Comparison of ENCODE assay signal across 1 cellular context in genomic region chr1:95122151-95122697, GRCh38.
TF ChIP-seq lines count a peak whose summit lies in the region.

No MANE protein-coding gene starts in this region.

TF ChIP-seq in HepG2, 621 proteins besides CTCF, POLR2A, EP300 and RAD21 (continued from another document and continues in another):
- TF ChIP-seq, protein P1, sequence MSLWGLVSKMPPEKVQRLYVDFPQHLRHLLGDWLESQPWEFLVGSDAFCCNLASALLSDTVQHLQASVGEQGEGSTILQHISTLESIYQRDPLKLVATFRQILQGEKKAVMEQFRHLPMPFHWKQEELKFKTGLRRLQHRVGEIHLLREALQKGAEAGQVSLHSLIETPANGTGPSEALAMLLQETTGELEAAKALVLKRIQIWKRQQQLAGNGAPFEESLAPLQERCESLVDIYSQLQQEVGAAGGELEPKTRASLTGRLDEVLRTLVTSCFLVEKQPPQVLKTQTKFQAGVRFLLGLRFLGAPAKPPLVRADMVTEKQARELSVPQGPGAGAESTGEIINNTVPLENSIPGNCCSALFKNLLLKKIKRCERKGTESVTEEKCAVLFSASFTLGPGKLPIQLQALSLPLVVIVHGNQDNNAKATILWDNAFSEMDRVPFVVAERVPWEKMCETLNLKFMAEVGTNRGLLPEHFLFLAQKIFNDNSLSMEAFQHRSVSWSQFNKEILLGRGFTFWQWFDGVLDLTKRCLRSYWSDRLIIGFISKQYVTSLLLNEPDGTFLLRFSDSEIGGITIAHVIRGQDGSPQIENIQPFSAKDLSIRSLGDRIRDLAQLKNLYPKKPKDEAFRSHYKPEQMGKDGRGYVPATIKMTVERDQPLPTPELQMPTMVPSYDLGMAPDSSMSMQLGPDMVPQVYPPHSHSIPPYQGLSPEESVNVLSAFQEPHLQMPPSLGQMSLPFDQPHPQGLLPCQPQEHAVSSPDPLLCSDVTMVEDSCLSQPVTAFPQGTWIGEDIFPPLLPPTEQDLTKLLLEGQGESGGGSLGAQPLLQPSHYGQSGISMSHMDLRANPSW (CRISPR knock-in tag; IDR thresholded peaks at IDR 0.05; ENCODE audit: borderline replicate concordance), result peak; percentile 68; the same call in 1 of the 2 replicates
- TF ChIP-seq HMG20A (CRISPR knock-in tag; IDR thresholded peaks at IDR 0.05; ENCODE audit: borderline replicate concordance), result peak; percentile 97
- no peak for TF ChIP-seq ZNF274 (CRISPR knock-in tag; IDR thresholded peaks at IDR 0.05)
- no peak for TF ChIP-seq ZNF333 (CRISPR knock-in tag; IDR thresholded peaks at IDR 0.05; ENCODE audit: borderline replicate concordance)
- peak; percentile 59 for TF ChIP-seq BHLHE40 (IDR thresholded peaks at IDR 0.05; ENCODE audit: low read length)
- no peak for TF ChIP-seq ZNF839 (CRISPR knock-in tag; IDR thresholded peaks at IDR 0.05; ENCODE audit: borderline replicate concordance)
- peak; percentile 91 for TF ChIP-seq KDM6A (CRISPR knock-in tag; IDR thresholded peaks at IDR 0.05; ENCODE audit: low read depth)
- no peak for TF ChIP-seq HINFP (CRISPR knock-in tag; IDR thresholded peaks at IDR 0.05; ENCODE audit: low read depth)
- TF ChIP-seq TAF1 (CRISPR knock-in tag; IDR thresholded peaks at IDR 0.05), result no peak
- no peak for TF ChIP-seq CENPX (CRISPR knock-in tag; IDR thresholded peaks at IDR 0.05)
- TF ChIP-seq ZSCAN31 (CRISPR knock-in tag; IDR thresholded peaks at IDR 0.05; ENCODE audit: low read depth), result peak; percentile 47; the same call in 1 of the 2 replicates
- TF ChIP-seq GFI1 (CRISPR knock-in tag; IDR thresholded peaks at IDR 0.05; ENCODE audit: borderline replicate concordance), result peak; percentile 100
- TF ChIP-seq ZFP90 (CRISPR knock-in tag; IDR thresholded peaks at IDR 0.05; ENCODE audit: borderline replicate concordance), result peak; percentile 46; the same call in 1 of the 2 replicates
- TF ChIP-seq ZNF562 (CRISPR knock-in tag; IDR thresholded peaks at IDR 0.05; ENCODE audit: borderline replicate concordance), result no peak
- TF ChIP-seq MXI1 (IDR thresholded peaks at IDR 0.05; ENCODE audit: borderline replicate concordance, low read depth, low read length), result peak; percentile 63; the same call in 2 of the 3 replicates
- TF ChIP-seq, protein P2, sequence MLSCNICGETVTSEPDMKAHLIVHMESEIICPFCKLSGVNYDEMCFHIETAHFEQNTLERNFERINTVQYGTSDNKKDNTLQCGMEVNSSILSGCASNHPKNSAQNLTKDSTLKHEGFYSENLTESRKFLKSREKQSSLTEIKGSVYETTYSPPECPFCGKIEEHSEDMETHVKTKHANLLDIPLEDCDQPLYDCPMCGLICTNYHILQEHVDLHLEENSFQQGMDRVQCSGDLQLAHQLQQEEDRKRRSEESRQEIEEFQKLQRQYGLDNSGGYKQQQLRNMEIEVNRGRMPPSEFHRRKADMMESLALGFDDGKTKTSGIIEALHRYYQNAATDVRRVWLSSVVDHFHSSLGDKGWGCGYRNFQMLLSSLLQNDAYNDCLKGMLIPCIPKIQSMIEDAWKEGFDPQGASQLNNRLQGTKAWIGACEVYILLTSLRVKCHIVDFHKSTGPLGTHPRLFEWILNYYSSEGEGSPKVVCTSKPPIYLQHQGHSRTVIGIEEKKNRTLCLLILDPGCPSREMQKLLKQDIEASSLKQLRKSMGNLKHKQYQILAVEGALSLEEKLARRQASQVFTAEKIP (CRISPR knock-in tag; IDR thresholded peaks at IDR 0.05; ENCODE audit: borderline replicate concordance), result no peak
- TF ChIP-seq NFYB (CRISPR knock-in tag; IDR thresholded peaks at IDR 0.05), result no peak
- TF ChIP-seq, protein P3, sequence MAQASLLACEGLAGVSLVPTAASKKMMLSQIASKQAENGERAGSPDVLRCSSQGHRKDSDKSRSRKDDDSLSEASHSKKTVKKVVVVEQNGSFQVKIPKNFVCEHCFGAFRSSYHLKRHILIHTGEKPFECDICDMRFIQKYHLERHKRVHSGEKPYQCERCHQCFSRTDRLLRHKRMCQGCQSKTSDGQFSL (CRISPR knock-in tag; IDR thresholded peaks at IDR 0.05), result no peak
- peak; percentile 46; the same call in 1 of the 2 replicates for TF ChIP-seq ZNF800 (CRISPR knock-in tag; IDR thresholded peaks at IDR 0.05)
- no peak; the same call in 1 of the 2 replicates for TF ChIP-seq ZNF160 (CRISPR knock-in tag; IDR thresholded peaks at IDR 0.05)
- no peak for TF ChIP-seq ZBTB10 (CRISPR knock-in tag; IDR thresholded peaks at IDR 0.05; ENCODE audit: borderline replicate concordance)
- no peak for TF ChIP-seq HNRNPUL1 (IDR thresholded peaks at IDR 0.05; ENCODE audit: low read depth, low read length)
- no peak; the same call in 1 of the 2 replicates for TF ChIP-seq ZNF691 (CRISPR knock-in tag; IDR thresholded peaks at IDR 0.05; ENCODE audit: borderline replicate concordance, low read depth)
- TF ChIP-seq ZNF263 (CRISPR knock-in tag; IDR thresholded peaks at IDR 0.05), result 0 out of 2 replicates have a peak, but pooled peaks have one; percentile 21
- TF ChIP-seq, protein P4, sequence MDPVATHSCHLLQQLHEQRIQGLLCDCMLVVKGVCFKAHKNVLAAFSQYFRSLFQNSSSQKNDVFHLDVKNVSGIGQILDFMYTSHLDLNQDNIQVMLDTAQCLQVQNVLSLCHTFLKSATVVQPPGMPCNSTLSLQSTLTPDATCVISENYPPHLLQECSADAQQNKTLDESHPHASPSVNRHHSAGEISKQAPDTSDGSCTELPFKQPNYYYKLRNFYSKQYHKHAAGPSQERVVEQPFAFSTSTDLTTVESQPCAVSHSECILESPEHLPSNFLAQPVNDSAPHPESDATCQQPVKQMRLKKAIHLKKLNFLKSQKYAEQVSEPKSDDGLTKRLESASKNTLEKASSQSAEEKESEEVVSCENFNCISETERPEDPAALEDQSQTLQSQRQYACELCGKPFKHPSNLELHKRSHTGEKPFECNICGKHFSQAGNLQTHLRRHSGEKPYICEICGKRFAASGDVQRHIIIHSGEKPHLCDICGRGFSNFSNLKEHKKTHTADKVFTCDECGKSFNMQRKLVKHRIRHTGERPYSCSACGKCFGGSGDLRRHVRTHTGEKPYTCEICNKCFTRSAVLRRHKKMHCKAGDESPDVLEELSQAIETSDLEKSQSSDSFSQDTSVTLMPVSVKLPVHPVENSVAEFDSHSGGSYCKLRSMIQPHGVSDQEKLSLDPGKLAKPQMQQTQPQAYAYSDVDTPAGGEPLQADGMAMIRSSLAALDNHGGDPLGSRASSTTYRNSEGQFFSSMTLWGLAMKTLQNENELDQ (CRISPR knock-in tag; IDR thresholded peaks at IDR 0.05; ENCODE audit: borderline replicate concordance), result no peak
- no peak for TF ChIP-seq ZNF558 (CRISPR knock-in tag; IDR thresholded peaks at IDR 0.05; ENCODE audit: borderline replicate concordance)
- no peak for TF ChIP-seq IKZF4 (CRISPR knock-in tag; IDR thresholded peaks at IDR 0.05; ENCODE audit: borderline replicate concordance, low read depth, not compliant biosample characterization)
- TF ChIP-seq MBD4 (IDR thresholded peaks at IDR 0.05; ENCODE audit: borderline replicate concordance, low read length), result no peak
- no peak for TF ChIP-seq DMTF1 (CRISPR knock-in tag; IDR thresholded peaks at IDR 0.05)
- TF ChIP-seq PBX3 (CRISPR knock-in tag; IDR thresholded peaks at IDR 0.05; ENCODE audit: borderline replicate concordance), result no peak
- 0 out of 2 replicates have a peak, but pooled peaks have one; percentile 33 for TF ChIP-seq ARID2 (CRISPR knock-in tag; IDR thresholded peaks at IDR 0.05; ENCODE audit: borderline replicate concordance)
- TF ChIP-seq, protein P5, sequence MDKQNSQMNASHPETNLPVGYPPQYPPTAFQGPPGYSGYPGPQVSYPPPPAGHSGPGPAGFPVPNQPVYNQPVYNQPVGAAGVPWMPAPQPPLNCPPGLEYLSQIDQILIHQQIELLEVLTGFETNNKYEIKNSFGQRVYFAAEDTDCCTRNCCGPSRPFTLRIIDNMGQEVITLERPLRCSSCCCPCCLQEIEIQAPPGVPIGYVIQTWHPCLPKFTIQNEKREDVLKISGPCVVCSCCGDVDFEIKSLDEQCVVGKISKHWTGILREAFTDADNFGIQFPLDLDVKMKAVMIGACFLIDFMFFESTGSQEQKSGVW (CRISPR knock-in tag; IDR thresholded peaks at IDR 0.05; ENCODE audit: borderline replicate concordance), result no peak
- TF ChIP-seq HNF4A (CRISPR knock-in tag; IDR thresholded peaks at IDR 0.05), result peak; percentile 94
- TF ChIP-seq ZNF570 (CRISPR knock-in tag; IDR thresholded peaks at IDR 0.05; ENCODE audit: borderline replicate concordance), result no peak
- TF ChIP-seq ZNF296 (CRISPR knock-in tag; conservative IDR thresholded peaks at IDR 0.05), result no peak
- peak; percentile 66; the same call in 1 of the 2 replicates for TF ChIP-seq CBX5 (CRISPR knock-in tag; IDR thresholded peaks at IDR 0.05; ENCODE audit: borderline replicate concordance)
- TF ChIP-seq ZFP82 (CRISPR knock-in tag; IDR thresholded peaks at IDR 0.05; ENCODE audit: borderline replicate concordance), result 0 out of 2 replicates have a peak, but pooled peaks have one; percentile 49
- TF ChIP-seq ZNF335 (CRISPR knock-in tag; IDR thresholded peaks at IDR 0.05), result no peak
- TF ChIP-seq FLYWCH1 (CRISPR knock-in tag; IDR thresholded peaks at IDR 0.05), result no peak
